In genomic region chr21:45179568-45180288, GRCh38 we compare ENCODE assay signal across 2 cellular contexts.
TF ChIP-seq lines count a peak whose summit lies in the region.

No MANE protein-coding gene starts in this region.

TF ChIP-seq in GM23338, 12 proteins besides CTCF, POLR2A, EP300 and RAD21:
- TF ChIP-seq ZNF462 (CRISPR knock-in tag; IDR thresholded peaks at IDR 0.05) (no peak), POLR2AphosphoS5 (IDR thresholded peaks at IDR 0.05; ENCODE audit: low read depth) (no peak), ZNF114 (CRISPR knock-in tag; IDR thresholded peaks at IDR 0.05) (no peak), CREB1 (CRISPR knock-in tag; IDR thresholded peaks at IDR 0.05; ENCODE audit: low read depth) (no peak), EZH2 (IDR thresholded peaks at IDR 0.05; ENCODE audit: low read depth, unreplicated experiment) (no peak)

TF ChIP-seq in H1, 55 proteins besides CTCF, POLR2A, EP300 and RAD21 (continued from another document):
- TF ChIP-seq GABPA (IDR thresholded peaks at IDR 0.05; ENCODE audit: borderline replicate concordance, insufficient read depth, low read length) = no peak
- no peak for TF ChIP-seq YY1 (IDR thresholded peaks at IDR 0.05; ENCODE audit: low read depth, low read length)
- TF ChIP-seq TBP (IDR thresholded peaks at IDR 0.05; ENCODE audit: low read depth, low read length) = no peak
- no peak for TF ChIP-seq E2F6 (IDR thresholded peaks at IDR 0.05)
- no peak for TF ChIP-seq SUZ12 (IDR thresholded peaks at IDR 0.05; ENCODE audit: low read length)
- no peak for TF ChIP-seq JUN (IDR thresholded peaks at IDR 0.05; ENCODE audit: low read depth, low read length)
- no peak for TF ChIP-seq TEAD4 (IDR thresholded peaks at IDR 0.05; ENCODE audit: low read depth, low read length)
- no peak for TF ChIP-seq TAF7 (optimal IDR thresholded peaks at IDR 0.05; ENCODE audit: borderline replicate concordance, low read depth, low read length)
- TF ChIP-seq BCL11A (IDR thresholded peaks at IDR 0.05; ENCODE audit: low read depth in 2 of 2, low read length in 2 of 2) = no peak
- no peak for TF ChIP-seq ATF3 (IDR thresholded peaks at IDR 0.05; ENCODE audit: insufficient read depth, low read depth, low read length)
- TF ChIP-seq KDM5A (IDR thresholded peaks at IDR 0.05; ENCODE audit: low read length) = no peak
